In genomic region chr18:48142994-48143393, GRCh38 we compare ENCODE assay signal across 23 cellular contexts.
"Had no signal": no experiment of that assay in that cellular context is flagged by ENCODE, and none has a peak within 500 bp of the region (broad histone marks: within the 10 kb centered on the region; RNA-seq: fewer than 3 reads in every experiment).

No MANE protein-coding gene starts in this region.

- DNase-seq: activated CD4-positive, alpha-beta T cell treated with anti-CD3 and anti-CD28 coated beads for 48 hours; activated CD4-positive, alpha-beta T cell treated with anti-CD3 and anti-CD28 coated beads, Interleukin-2, amount 50 U/mL, for 4 hours; activated CD4-positive, CD25-positive, alpha-beta regulatory T cell treated with anti-CD3 and anti-CD28 coated beads, Interleukin-2, amount 50 U/mL, for 72 hours; activated CD8-positive, alpha-beta memory T cell treated with anti-CD3 and anti-CD28 coated beads, Interleukin-2, amount 50 U/mL, for 48 hours; activated CD8-positive, alpha-beta T cell treated with anti-CD3 and anti-CD28 coated beads, Interleukin-2, amount 10 ng/mL, durations not matched to agents 7 days and 5 days; activated effector memory CD4-positive, alpha-beta T cell treated with Interleukin-2 at 50 U/mL for 16 hours; activated naive CD4-positive, alpha-beta T cell; activated T-cell treated with anti-CD3 and anti-CD28 coated beads, Interleukin-2, amount 50 U/mL, for 1 hour; amygdala; KG1; NCI-H1048; NCI-H1930; NCI-H2107; NCI-H226; NCI-H526 treated with DMSO at 0.1 percent for 48 hours; PC-3; SIG-M5; T-helper 17 cell; T-helper 9 cell had no signal

- H3K36me3 Mint-ChIP-seq: activated naive CD4-positive, alpha-beta T cell treated with anti-CD3 and anti-CD28 coated beads, Interleukin-2, amount 50 U/mL, for 24 hours; brain; WTC11 had no signal

- ATAC-seq: activated CD8-positive, alpha-beta T cell treated with anti-CD3 and anti-CD28 coated beads, Interleukin-2, amount 10 ng/mL, durations not matched to agents 7 days and 5 days; PC-3; T-helper 17 cell; WTC11 had no signal

- H3K4me1 Mint-ChIP-seq: activated naive CD4-positive, alpha-beta T cell treated with anti-CD3 and anti-CD28 coated beads, Interleukin-2, amount 50 U/mL, for 24 hours had no signal

- H3K4me3 Mint-ChIP-seq: activated CD8-positive, alpha-beta T cell treated with anti-CD3 and anti-CD28 coated beads, Interleukin-2, amount 10 ng/mL, durations not matched to agents 7 days and 5 days; activated naive CD4-positive, alpha-beta T cell treated with anti-CD3 and anti-CD28 coated beads, Interleukin-2, amount 50 U/mL, for 24 hours; activated T-helper 1 cell treated with anti-CD3 and anti-CD28 coated beads, Interleukin-12 subunit alpha, Interleukin-12 subunit beta, Interleukin-2, Interleukin-4 antibody, amounts not matched to agents 30 ng/mL and 10 ng/mL and 1 ng/mL, durations not matched to agents 14 hours and 24 hours and 36 hours; brain; T-helper 17 cell; WTC11 had no signal

- H3K9me3 Mint-ChIP-seq: activated naive CD4-positive, alpha-beta T cell treated with anti-CD3 and anti-CD28 coated beads, Interleukin-2, amount 50 U/mL, for 24 hours; activated T-helper 1 cell treated with anti-CD3 and anti-CD28 coated beads, Interleukin-12 subunit alpha, Interleukin-12 subunit beta, Interleukin-2, Interleukin-4 antibody, amounts not matched to agents 30 ng/mL and 10 ng/mL and 1 ng/mL, durations not matched to agents 14 hours and 24 hours and 36 hours; brain; WTC11 had no signal

- H3K27ac Mint-ChIP-seq: activated CD8-positive, alpha-beta T cell treated with anti-CD3 and anti-CD28 coated beads, Interleukin-2, amount 10 ng/mL, durations not matched to agents 7 days and 5 days; activated naive CD4-positive, alpha-beta T cell treated with anti-CD3 and anti-CD28 coated beads, Interleukin-2, amount 50 U/mL, for 24 hours; activated T-helper 1 cell treated with anti-CD3 and anti-CD28 coated beads, Interleukin-12 subunit alpha, Interleukin-12 subunit beta, Interleukin-2, Interleukin-4 antibody, amounts not matched to agents 30 ng/mL and 10 ng/mL and 1 ng/mL, durations not matched to agents 14 hours and 24 hours and 36 hours; brain; T-helper 17 cell; WTC11 had no signal
